22 cellular contexts compared by ENCODE assay signal in genomic region chr7:99173787-99174186, GRCh38. TPM values are rescaled to one million over a fixed set of nuclear protein-coding genes. Genes with fewer than 3 reads are reported as not detected.
"Had no signal": no experiment of that assay in that cellular context is flagged by ENCODE, and none has a peak within 500 bp of the region (broad histone marks: within the 10 kb centered on the region; RNA-seq: fewer than 3 reads in every experiment).

No MANE protein-coding gene starts in this region.

- H3K27ac ChIP-seq: body of pancreas, coronary artery, gastrocnemius medialis, neutrophil, pancreas, thyroid gland had no signal

- ATAC-seq: activated CD8-positive, alpha-beta T cell treated with anti-CD3 and anti-CD28 coated beads for 36 hours; body of pancreas; gastrocnemius medialis; left ventricle myocardium superior; naive thymus-derived CD8-positive, alpha-beta T cell; pancreas had no signal

- H3K27me3 ChIP-seq: body of pancreas, gastrocnemius medialis, pancreas, thyroid gland had no signal

- H3K9me3 ChIP-seq: body of pancreas, gastrocnemius medialis, neutrophil, pancreas, thyroid gland had no signal

- H3K4me3 ChIP-seq: body of pancreas, coronary artery, gastrocnemius medialis, pancreas, thyroid gland had no signal

- H3K9me3 Mint-ChIP-seq: activated CD4-positive, alpha-beta T cell treated with anti-CD3 and anti-CD28 coated beads, Interleukin-2, amount 10 ng/mL, durations not matched to agents 24 days and 14 days; activated CD8-positive, alpha-beta T cell treated with anti-CD3 and anti-CD28 coated beads for 36 hours; activated naive CD8-positive, alpha-beta T cell treated with anti-CD3 and anti-CD28 coated beads, Interleukin-2, amount 10 ng/mL, durations not matched to agents 7 days and 5 days; activated T-helper 2 cell treated with anti-CD3 and anti-CD28 coated beads, Interferon-gamma antibody, Interleukin-2, Interleukin-4, amounts not matched to agents 10 μg/mL and 5 μg/mL and 100 μg/mL, durations not matched to agents 14 hours and 24 hours and 36 hours; central memory CD8-positive, alpha-beta T cell; naive thymus-derived CD8-positive, alpha-beta T cell had no signal

- H3K4me1 ChIP-seq: gastrocnemius medialis, pancreas, thyroid gland had no signal

- H3K4me1 Mint-ChIP-seq: activated CD4-positive, alpha-beta T cell treated with anti-CD3 and anti-CD28 coated beads, Interleukin-2, amount 10 ng/mL, durations not matched to agents 24 days and 14 days; activated naive CD8-positive, alpha-beta T cell treated with anti-CD3 and anti-CD28 coated beads, Interleukin-2, amount 10 ng/mL, durations not matched to agents 7 days and 5 days; central memory CD8-positive, alpha-beta T cell; naive thymus-derived CD8-positive, alpha-beta T cell had no signal

- H3K27ac Mint-ChIP-seq: activated CD4-positive, alpha-beta T cell treated with anti-CD3 and anti-CD28 coated beads, Interleukin-2, amount 10 ng/mL, durations not matched to agents 24 days and 14 days; activated CD8-positive, alpha-beta T cell treated with anti-CD3 and anti-CD28 coated beads for 36 hours; activated naive CD8-positive, alpha-beta T cell treated with anti-CD3 and anti-CD28 coated beads, Interleukin-2, amount 10 ng/mL, durations not matched to agents 7 days and 5 days; activated T-helper 2 cell treated with anti-CD3 and anti-CD28 coated beads, Interferon-gamma antibody, Interleukin-2, Interleukin-4, amounts not matched to agents 10 μg/mL and 5 μg/mL and 100 μg/mL, durations not matched to agents 14 hours and 24 hours and 36 hours; naive thymus-derived CD8-positive, alpha-beta T cell had no signal

- H3K36me3 ChIP-seq: gastrocnemius medialis, neutrophil, pancreas, thyroid gland had no signal

- DNase-seq: activated CD4-positive, alpha-beta T cell treated with anti-CD3 and anti-CD28 coated beads, Interleukin-2, amount 10 ng/mL, durations not matched to agents 24 days and 14 days; activated CD8-positive, alpha-beta T cell treated with anti-CD3 and anti-CD28 coated beads for 36 hours; activated naive CD4-positive, alpha-beta T cell treated with Interleukin-2 at 50 U/mL for 16 hours; activated naive CD8-positive, alpha-beta T cell treated with anti-CD3 and anti-CD28 coated beads, Interleukin-2, amount 10 ng/mL, durations not matched to agents 7 days and 5 days; activated T-cell treated with anti-CD3 and anti-CD28 coated beads, Interleukin-2, amount 50 U/mL, for 1 hour; body of pancreas; gastrocnemius medialis; head of caudate nucleus; left ventricle myocardium superior; naive thymus-derived CD8-positive, alpha-beta T cell; pancreas; stimulated activated CD8-positive, alpha-beta memory T cell treated with anti-CD3 and anti-CD28 coated beads, Interleukin-4, amount 100 ng/mL, for 48 hours; stimulated activated naive CD4-positive, alpha-beta T cell; T1000; thyroid gland had no signal

- H3K36me3 Mint-ChIP-seq: activated naive CD8-positive, alpha-beta T cell treated with anti-CD3 and anti-CD28 coated beads, Interleukin-2, amount 10 ng/mL, durations not matched to agents 7 days and 5 days; naive thymus-derived CD8-positive, alpha-beta T cell had no signal

- H3K4me3 Mint-ChIP-seq: activated CD4-positive, alpha-beta T cell treated with anti-CD3 and anti-CD28 coated beads, Interleukin-2, amount 10 ng/mL, durations not matched to agents 24 days and 14 days; activated CD8-positive, alpha-beta T cell treated with anti-CD3 and anti-CD28 coated beads for 36 hours; activated naive CD8-positive, alpha-beta T cell treated with anti-CD3 and anti-CD28 coated beads, Interleukin-2, amount 10 ng/mL, durations not matched to agents 7 days and 5 days; central memory CD8-positive, alpha-beta T cell; naive thymus-derived CD8-positive, alpha-beta T cell had no signal

RNA-seq across cellular contexts. Expression of gene KPNA7, which starts 34.1 kb away (rescaled TPM):
- total RNA-seq: activated CD4-positive, alpha-beta T cell treated with anti-CD3 and anti-CD28 coated beads, Interleukin-2, amount 10 ng/mL, durations not matched to agents 24 days and 14 days; activated naive CD8-positive, alpha-beta T cell treated with anti-CD3 and anti-CD28 coated beads, Interleukin-2, amount 10 ng/mL, durations not matched to agents 7 days and 5 days; activated T-helper 2 cell treated with anti-CD3 and anti-CD28 coated beads, Interferon-gamma antibody, Interleukin-2, Interleukin-4, amounts not matched to agents 10 μg/mL and 5 μg/mL and 100 μg/mL, durations not matched to agents 14 hours and 24 hours and 36 hours; gastrocnemius medialis; left ventricle myocardium superior; mesenteric fat pad; T-helper 1 cell treated with Interleukin-12 subunit alpha and Interleukin-12 subunit beta and Interleukin-4 antibody, amounts not matched to agents 30 ng/mL and 1 ng/mL, for 36 hours; thyroid gland; urinary bladder had no signal
- polyA plus RNA-seq: naive thymus-derived CD8-positive, alpha-beta T cell had no signal
